In genomic region chr1:99970713-99971255, GRCh38 we compare ENCODE assay signal across 8 cellular contexts. TPM values are rescaled to one million over a fixed set of nuclear protein-coding genes. Genes with fewer than 3 reads are reported as not detected.
DNase-seq lines count a peak whose midpoint lies in the region; ATAC-seq and TF ChIP-seq lines count a peak whose summit lies in the region.

No MANE protein-coding gene starts in this region.

- peak overlapping the region; percentile 87 for H3K4me3 Mint-ChIP-seq in central memory CD8-positive, alpha-beta T cell

- no peaks in the 10 kb centered on the region for H3K36me3 ChIP-seq in mucosa of rectum (ENCODE audit: control insufficient read depth in 2 of 2, insufficient read depth in 2 of 2, low read length in 2 of 2)

- peaks cover 37% of the 10 kb centered on the region for H3K4me1 Mint-ChIP-seq in central memory CD8-positive, alpha-beta T cell

- no peak for DNase-seq in AG09309 (ENCODE audit: low read depth)
- DNase-seq in Jurkat, Clone E6-1 (ENCODE audit: low read depth, low spot score), result no peak
- DNase-seq in central memory CD8-positive, alpha-beta T cell (ENCODE audit: low spot score in 2 of 2), result no peak
- DNase-seq in globus pallidus (ENCODE audit: low spot score), result no peak
- no peak for DNase-seq in iPS-NIHi11 (ENCODE audit: low spot score)

- ATAC-seq in central memory CD8-positive, alpha-beta T cell (replicated peaks; ENCODE audit: extremely low read depth, poor library complexity, severe bottlenecking), result no peak
- no peak for ATAC-seq in GM19328 (IDR thresholded peaks at IDR 0.05; ENCODE audit: unreplicated experiment)
- no peak for ATAC-seq in HG02973 (IDR thresholded peaks at IDR 0.05; ENCODE audit: unreplicated experiment)

- H3K36me3 Mint-ChIP-seq in central memory CD8-positive, alpha-beta T cell (ENCODE audit: insufficient read depth), result peaks cover 14% of the 10 kb centered on the region

- TF ChIP-seq CTCF in AG09309 (IDR thresholded peaks at IDR 0.05; ENCODE audit: control insufficient read depth, insufficient read depth, low read depth, low read length, missing control alignments), result no peak

- no peaks in the 10 kb centered on the region for H3K27me3 Mint-ChIP-seq in central memory CD8-positive, alpha-beta T cell

- H3K4me3 ChIP-seq in AG09309 (ENCODE audit: control insufficient read depth, low read depth, low read length) (peak overlapping the region; percentile 81), mucosa of rectum (ENCODE audit: low read length in 2 of 2) (peak overlapping the region; percentile 83 to 98)
- peak overlapping the region; percentile 84 for H3K4me3 ChIP-seq in Jurkat, Clone E6-1 (ENCODE audit: low read length)

- peaks cover 11 to 43% of the 10 kb centered on the region in 2 donors for H3K4me1 ChIP-seq in mucosa of rectum (ENCODE audit: control insufficient read depth in 2 of 2, insufficient read depth in 2 of 2, low read length in 2 of 2)

- H3K9ac ChIP-seq in mucosa of rectum (ENCODE audit: low read depth in 1 of 2, low read length in 2 of 2), result peak overlapping the region; percentile 84 to 95

- no peaks in the 10 kb centered on the region for H3K27me3 ChIP-seq in mucosa of rectum (ENCODE audit: control insufficient read depth in 2 of 2, insufficient read depth in 2 of 2, low read length in 2 of 2)

- peak overlapping the region; percentile 95 to 96 for H3K27ac ChIP-seq in mucosa of rectum (ENCODE audit: low read depth in 2 of 2, low read length in 2 of 2)

- no peaks in the 10 kb centered on the region for H3K9me3 ChIP-seq in mucosa of rectum (ENCODE audit: control insufficient read depth in 2 of 2, low read length in 2 of 2)

- peak overlapping the region; percentile 93 for H3K27ac Mint-ChIP-seq in central memory CD8-positive, alpha-beta T cell (ENCODE audit: low read depth)

- H3K9me3 Mint-ChIP-seq in central memory CD8-positive, alpha-beta T cell, result no peaks in the 10 kb centered on the region

RNA-seq across cellular contexts. Expression of gene SLC35A3, which starts 1.0 kb away (rescaled TPM):
- polyA plus RNA-seq in Jurkat, Clone E6-1 (2012; ENCODE audit: insufficient read depth, insufficient read length), result 10.0 TPM
